ENCODE assay signal across 8 cellular contexts in genomic region chr1:32208891-32209309, GRCh38. TPM values are rescaled to one million over a fixed set of nuclear protein-coding genes. Genes with fewer than 3 reads are reported as not detected.
DNase-seq lines count a peak whose midpoint lies in the region; ATAC-seq lines count a peak whose summit lies in the region.
"Had no signal": no experiment of that assay in that cellular context is flagged by ENCODE, and none has a peak within 500 bp of the region (broad histone marks: within the 10 kb centered on the region; RNA-seq: fewer than 3 reads in every experiment).

Gene DCDC2B, plus strand, starts transcription at chr1:32209089. Its CDS starts 5 bp downstream, at chr1:32209094.

- no peak within 1 kb of the TSS for H3K4me3 Mint-ChIP-seq in stimulated activated effector memory CD8-positive, alpha-beta T cell treated with anti-CD3 and anti-CD28 coated beads, Interleukin-12 subunit alpha, Interleukin-12 subunit beta, amount 100 ng/mL, for 72 hours

- ATAC-seq in stimulated activated effector memory CD8-positive, alpha-beta T cell treated with anti-CD3 and anti-CD28 coated beads, Interleukin-12 subunit alpha, Interleukin-12 subunit beta, amount 100 ng/mL, for 72 hours = no peak
- no peak for ATAC-seq in HG02870 (IDR thresholded peaks at IDR 0.05; ENCODE audit: unreplicated experiment)

- peak; percentile 50 for DNase-seq in HPDE6-E6E7 (ENCODE audit: extremely low spot score)
- peak; percentile 8 for DNase-seq in NCI-H446 treated with DMSO at 0.1 percent for 48 hours (lab: John Stamatoyannopoulos, UW)
- peak; percentile 59 for DNase-seq in dermis blood vessel endothelial cell
- no peak for DNase-seq in stimulated activated effector memory CD8-positive, alpha-beta T cell treated with anti-CD3 and anti-CD28 coated beads, Interleukin-12 subunit alpha, Interleukin-12 subunit beta, amount 100 ng/mL, for 72 hours (ENCODE audit: low spot score in 2 of 2)
- DNase-seq in GOT3 (lab: John Stamatoyannopoulos, UW) = no peak
- DNase-seq in germinal center (ENCODE audit: low spot score) = no peak

- peaks cover 25% of the 10 kb centered on the region for H3K4me1 Mint-ChIP-seq in stimulated activated effector memory CD8-positive, alpha-beta T cell treated with anti-CD3 and anti-CD28 coated beads, Interleukin-12 subunit alpha, Interleukin-12 subunit beta, amount 100 ng/mL, for 72 hours

- peaks cover 24% of the 10 kb centered on the region for H3K36me3 Mint-ChIP-seq in stimulated activated effector memory CD8-positive, alpha-beta T cell treated with anti-CD3 and anti-CD28 coated beads, Interleukin-12 subunit alpha, Interleukin-12 subunit beta, amount 100 ng/mL, for 72 hours

- no peaks in the 10 kb centered on the region for H3K9me3 Mint-ChIP-seq in stimulated activated effector memory CD8-positive, alpha-beta T cell treated with anti-CD3 and anti-CD28 coated beads, Interleukin-12 subunit alpha, Interleukin-12 subunit beta, amount 100 ng/mL, for 72 hours

- H3K27ac Mint-ChIP-seq in stimulated activated effector memory CD8-positive, alpha-beta T cell treated with anti-CD3 and anti-CD28 coated beads, Interleukin-12 subunit alpha, Interleukin-12 subunit beta, amount 100 ng/mL, for 72 hours = peak within 1 kb of the TSS; percentile 54

RNA-seq across cellular contexts. Expression of gene DCDC2B, which starts in this region (rescaled TPM):
- not detected in 2 replicates for total RNA-seq in dermis blood vessel endothelial cell
- total RNA-seq: glomerular endothelial cell had no signal

Comparison
In these comparisons a context has a peak if more than half of its experiments do, and no peak if none do; other contexts are left out.
1. Peak in DNase-seq in dermis blood vessel endothelial cell; RNA of the gene not detected or under 1 TPM.
2. DNase-seq: peak in HPDE6-E6E7 (single experiment) and NCI-H446 treated with DMSO at 0.1 percent for 48 hours (single experiment); none in stimulated activated effector memory CD8-positive, alpha-beta T cell treated with anti-CD3 and anti-CD28 coated beads, Interleukin-12 subunit alpha, Interleukin-12 subunit beta, amount 100 ng/mL, for 72 hours (0 of 2), GOT3 (single experiment) and germinal center (single experiment).